In genomic region chr19:1254530-1255185, GRCh38 we compare ENCODE assay signal across 9 cellular contexts. TPM values are rescaled to one million over a fixed set of nuclear protein-coding genes. Genes with fewer than 3 reads are reported as not detected.
A peak's percentile ranks its signal among the peaks of the same experiment; 100 is the strongest.
DNase-seq lines count a peak whose midpoint lies in the region; FAIRE-seq and TF ChIP-seq lines count a peak whose summit lies in the region.
"Had no signal": no experiment of that assay in that cellular context is flagged by ENCODE, and none has a peak within 500 bp of the region (broad histone marks: within the 10 kb centered on the region; RNA-seq: fewer than 3 reads in every experiment).

No MANE protein-coding gene starts in this region.

- H4K8ac ChIP-seq in H9 (replicated peaks; ENCODE audit: insufficient read length, low read depth, low read length): no peak overlapping the region

- H4K91ac ChIP-seq in H9 (ENCODE audit: insufficient read length, low read depth, low read length): no peak overlapping the region

- H4K5ac ChIP-seq in H9 (ENCODE audit: insufficient read length, low read depth, low read length): no peak overlapping the region

- H3K27me3 Mint-ChIP-seq in H9 (ENCODE audit: low read depth) (no peaks in the 10 kb centered on the region), immature natural killer cell (ENCODE audit: low read depth in 3 of 3) (peaks cover 57 to 88% (median 72%) of the 10 kb centered on the region in 3 donors)
- H3K27me3 Mint-ChIP-seq in activated T-helper 1 cell treated with anti-CD3 and anti-CD28 coated beads, Interleukin-12 subunit alpha, Interleukin-12 subunit beta, Interleukin-2, Interleukin-4 antibody, amounts not matched to agents 30 ng/mL and 10 ng/mL and 1 ng/mL, durations not matched to agents 14 hours and 24 hours and 36 hours (ENCODE audit: insufficient read depth): no peaks in the 10 kb centered on the region

- no peak overlapping the region for H3T11ph ChIP-seq in H9 (ENCODE audit: low read length)

- no peaks in the 10 kb centered on the region; a peak in 1 of 5 replicates for H3K9me3 Mint-ChIP-seq in H9
- no peaks in the 10 kb centered on the region for H3K9me3 Mint-ChIP-seq in activated T-helper 1 cell treated with anti-CD3 and anti-CD28 coated beads, Interleukin-12 subunit alpha, Interleukin-12 subunit beta, Interleukin-2, Interleukin-4 antibody, amounts not matched to agents 30 ng/mL and 10 ng/mL and 1 ng/mL, durations not matched to agents 14 hours and 24 hours and 36 hours
- H3K9me3 Mint-ChIP-seq in immature natural killer cell: peaks cover 0 to 3% (median 0%) of the 10 kb centered on the region in 6 donors

- H3K4me3 ChIP-seq in small intestine (ENCODE audit: low read depth in 1 of 2, low read length in 2 of 2): no peak overlapping the region

- TF ChIP-seq CTCF in H9 (conservative IDR thresholded peaks at IDR 0.05): no peak

- H2BK15ac ChIP-seq in H9 (ENCODE audit: low read depth, low read length): no peak overlapping the region

- FAIRE-seq in small intestine (lab: Jason Lieb, UNC): no peak

- H3K9me3 ChIP-seq in H9 (ENCODE audit: control insufficient read depth, low read depth, low read length): no peaks in the 10 kb centered on the region
- no peaks in the 10 kb centered on the region for H3K9me3 ChIP-seq in small intestine (ENCODE audit: control insufficient read depth, low read depth)

- H4K20me1 ChIP-seq in H9 (ENCODE audit: control insufficient read depth, insufficient read depth, insufficient read length): no peaks in the 10 kb centered on the region

- H3K4me1 ChIP-seq in H9 (ENCODE audit: insufficient read depth, low read length) (no peaks in the 10 kb centered on the region; the same call in 1 of the 2 replicates), small intestine (ENCODE audit: control insufficient read depth in 2 of 2, insufficient read depth in 1 of 2, low read depth in 1 of 2, low read length in 1 of 2) (peaks cover 6 to 17% of the 10 kb centered on the region in 2 donors)

- peaks cover 22 to 40% of the 10 kb centered on the region in 2 experiments for H3K4me1 Mint-ChIP-seq in H9
- H3K4me1 Mint-ChIP-seq in activated T-helper 1 cell treated with anti-CD3 and anti-CD28 coated beads, Interleukin-12 subunit alpha, Interleukin-12 subunit beta, Interleukin-2, Interleukin-4 antibody, amounts not matched to agents 30 ng/mL and 10 ng/mL and 1 ng/mL, durations not matched to agents 14 hours and 24 hours and 36 hours (ENCODE audit: low read depth): peaks cover 26% of the 10 kb centered on the region
- peaks cover 40 to 52% of the 10 kb centered on the region in 2 donors for H3K4me1 Mint-ChIP-seq in immature natural killer cell

- peaks cover 11% of the 10 kb centered on the region; the same call in 1 of the 2 replicates for H3K79me2 ChIP-seq in H9 (ENCODE audit: insufficient read depth, low read length)

- no peak overlapping the region for H3K9ac ChIP-seq in H9 (ENCODE audit: extremely low read depth, insufficient read length, low read length)

- no peak overlapping the region for H3K23ac ChIP-seq in H9 (ENCODE audit: insufficient read length, low read depth, low read length)

- no peak overlapping the region for H2AK5ac ChIP-seq in H9 (ENCODE audit: insufficient read length, low read length)

- no peak overlapping the region for H3K27ac ChIP-seq in H9 (ENCODE audit: insufficient read length, low read depth, low read length)
- peak overlapping the region; percentile 90 to 96 for H3K27ac ChIP-seq in small intestine (ENCODE audit: low read depth in 1 of 2, low read length in 1 of 2)

- H3K56ac ChIP-seq in H9 (ENCODE audit: insufficient read length, low read depth, low read length): no peak overlapping the region

- H3K27me3 ChIP-seq in H9 (ENCODE audit: insufficient read depth, low read length) (no peaks in the 10 kb centered on the region), small intestine (ENCODE audit: control insufficient read depth in 2 of 2, insufficient read depth in 2 of 2, low read length in 2 of 2) (no peaks in the 10 kb centered on the region)

- H3K23me2 ChIP-seq in H9 (ENCODE audit: insufficient read length, low read depth, low read length, poor library complexity, severe bottlenecking): peaks cover 12% of the 10 kb centered on the region

- H2BK20ac ChIP-seq in H9 (ENCODE audit: low read depth, low read length, poor library complexity, severe bottlenecking): no peak overlapping the region

- H3K14ac ChIP-seq in H9 (ENCODE audit: insufficient read depth, low read length): no peak overlapping the region

- H3K18ac ChIP-seq in H9 (ENCODE audit: insufficient read length, low read depth, low read length): no peak overlapping the region

- no peak overlapping the region for H3K4ac ChIP-seq in H9 (ENCODE audit: low read depth, low read length)

- H3K36me3 Mint-ChIP-seq in H9 (ENCODE audit: insufficient read depth in 1 of 3, low read depth in 3 of 3) (peaks cover 25 to 68% (median 55%) of the 10 kb centered on the region in 3 experiments; a peak in 6 of 7 replicates), immature natural killer cell (peaks cover 7 to 40% (median 7%) of the 10 kb centered on the region in 3 donors)
- H3K36me3 Mint-ChIP-seq in activated T-helper 1 cell treated with anti-CD3 and anti-CD28 coated beads, Interleukin-12 subunit alpha, Interleukin-12 subunit beta, Interleukin-2, Interleukin-4 antibody, amounts not matched to agents 30 ng/mL and 10 ng/mL and 1 ng/mL, durations not matched to agents 14 hours and 24 hours and 36 hours (ENCODE audit: low read depth): peaks cover 39% of the 10 kb centered on the region

- DNase-seq in H9: no peak
- DNase-seq in activated T-helper 1 cell treated with anti-CD3 and anti-CD28 coated beads, Interleukin-12 subunit alpha, Interleukin-12 subunit beta, Interleukin-2, Interleukin-4 antibody, amounts not matched to agents 30 ng/mL and 10 ng/mL and 1 ng/mL, durations not matched to agents 14 hours and 24 hours and 36 hours (ENCODE audit: low spot score): no peak
- DNase-seq in immature natural killer cell: no peak
- DNase-seq in small intestine: no peak
- no peak for DNase-seq in HK-2 (ENCODE audit: unreplicated experiment)
- no peak for DNase-seq in NCI-H2029 (lab: John Stamatoyannopoulos, UW)
- DNase-seq in stimulated activated CD4-positive, alpha-beta T cell treated with anti-CD3 and anti-CD28 coated beads, Interleukin-2, amount 100 ng/mL, for 48 hours: no peak
- no peak for DNase-seq in OCI-M1 (lab: John Stamatoyannopoulos, UW)
- DNase-seq: NCI-H187 had no signal

- H3K4me3 Mint-ChIP-seq in H9: peak overlapping the region in 1 of 2 experiments; percentile 62; a peak in 2 of 5 replicates
- peak overlapping the region; percentile 33 for H3K4me3 Mint-ChIP-seq in activated T-helper 1 cell treated with anti-CD3 and anti-CD28 coated beads, Interleukin-12 subunit alpha, Interleukin-12 subunit beta, Interleukin-2, Interleukin-4 antibody, amounts not matched to agents 30 ng/mL and 10 ng/mL and 1 ng/mL, durations not matched to agents 14 hours and 24 hours and 36 hours
- peak overlapping the region; percentile 59 to 84 (median 68) for H3K4me3 Mint-ChIP-seq in immature natural killer cell

- no peak overlapping the region for H2BK12ac ChIP-seq in H9 (ENCODE audit: insufficient read length, low read depth, low read length)

- no CpG with 5 or more reads among the region's 20 CpGs for WGBS in H9 (ENCODE audit: extremely low coverage, insufficient read length, low lambda C conversion rate)
- WGBS in small intestine, 3 donors: 85 to 90% (median 86%) methylated on average over 20 of the region's 20 CpGs

- intact Hi-C loops in activated T-helper 1 cell treated with anti-CD3 and anti-CD28 coated beads, Interleukin-12 subunit alpha, Interleukin-12 subunit beta, Interleukin-2, Interleukin-4 antibody, amounts not matched to agents 30 ng/mL and 10 ng/mL and 1 ng/mL, durations not matched to agents 14 hours and 24 hours and 36 hours (cut with micrococcal nuclease): no loop called here

- no peak overlapping the region for H2BK5ac ChIP-seq in H9 (ENCODE audit: insufficient read length, low read length)

- no peak overlapping the region for H3K4me2 ChIP-seq in H9 (ENCODE audit: insufficient read depth, insufficient read length, low read length)

- H3K27ac Mint-ChIP-seq in H9 (peak overlapping the region; percentile 44 to 89 (median 70); a peak in 4 of 7 replicates), immature natural killer cell (peak overlapping the region; percentile 75 to 99 (median 88))
- peak overlapping the region; percentile 61 for H3K27ac Mint-ChIP-seq in activated T-helper 1 cell treated with anti-CD3 and anti-CD28 coated beads, Interleukin-12 subunit alpha, Interleukin-12 subunit beta, Interleukin-2, Interleukin-4 antibody, amounts not matched to agents 30 ng/mL and 10 ng/mL and 1 ng/mL, durations not matched to agents 14 hours and 24 hours and 36 hours

- H3K36me3 ChIP-seq in small intestine (ENCODE audit: control insufficient read depth in 2 of 2, insufficient read depth in 2 of 2, low read length in 2 of 2): peaks cover 32 to 45% of the 10 kb centered on the region in 2 donors

- no peak overlapping the region for H2AFZ ChIP-seq in H9 (ENCODE audit: low read length)

- H2BK120ac ChIP-seq in H9 (ENCODE audit: low read depth, low read length, poor library complexity, severe bottlenecking): no peak overlapping the region

- no peaks in the 10 kb centered on the region for H3K79me1 ChIP-seq in H9 (ENCODE audit: insufficient read depth, low read depth, low read length, poor library complexity, severe bottlenecking)

RNA-seq across cellular contexts. Expression of gene MIDN, which starts 6.3 kb away (rescaled TPM):
- 286 and 300 TPM in 2 replicates for total RNA-seq in H9 (2021)
- total RNA-seq in activated T-helper 1 cell treated with anti-CD3 and anti-CD28 coated beads, Interleukin-12 subunit alpha, Interleukin-12 subunit beta, Interleukin-2, Interleukin-4 antibody, amounts not matched to agents 30 ng/mL and 10 ng/mL and 1 ng/mL, durations not matched to agents 14 hours and 24 hours and 36 hours: 87.6 and 91.6 TPM in 2 replicates
- polyA plus RNA-seq in immature natural killer cell (10 to 100 TPM in 2 of 3 donors, 1 to 10 TPM in 1; 4.9 to 16.0 (median 10.8) TPM), small intestine (10 to 100 TPM; 28.1 to 35.4 (median 30.6) TPM)

RNA-seq across cellular contexts. Expression of gene ATP5F1D, which starts 13.1 kb away (rescaled TPM):
- total RNA-seq in H9 (2021): 179 and 191 TPM in 2 replicates
- 234 and 239 TPM in 2 replicates for total RNA-seq in activated T-helper 1 cell treated with anti-CD3 and anti-CD28 coated beads, Interleukin-12 subunit alpha, Interleukin-12 subunit beta, Interleukin-2, Interleukin-4 antibody, amounts not matched to agents 30 ng/mL and 10 ng/mL and 1 ng/mL, durations not matched to agents 14 hours and 24 hours and 36 hours
- polyA plus RNA-seq in immature natural killer cell (100 to 1,000 TPM; 145 to 310 (median 303) TPM), small intestine (100 to 1,000 TPM; 310 to 823 (median 675) TPM)

RNA-seq across cellular contexts. Expression of gene CIRBP, which starts 14.5 kb away (rescaled TPM):
- total RNA-seq in H9 (2021): 249 and 263 TPM in 2 replicates
- 245 and 256 TPM in 2 replicates for total RNA-seq in activated T-helper 1 cell treated with anti-CD3 and anti-CD28 coated beads, Interleukin-12 subunit alpha, Interleukin-12 subunit beta, Interleukin-2, Interleukin-4 antibody, amounts not matched to agents 30 ng/mL and 10 ng/mL and 1 ng/mL, durations not matched to agents 14 hours and 24 hours and 36 hours
- polyA plus RNA-seq in immature natural killer cell (100 to 1,000 TPM; 146 to 246 (median 197) TPM), small intestine (100 to 1,000 TPM; 250 to 377 (median 368) TPM)

RNA-seq across cellular contexts. Expression of gene CBARP, which starts 16.9 kb away (rescaled TPM):
- total RNA-seq in H9 (2021): 25.6 and 28.4 TPM in 2 replicates
- total RNA-seq in activated T-helper 1 cell treated with anti-CD3 and anti-CD28 coated beads, Interleukin-12 subunit alpha, Interleukin-12 subunit beta, Interleukin-2, Interleukin-4 antibody, amounts not matched to agents 30 ng/mL and 10 ng/mL and 1 ng/mL, durations not matched to agents 14 hours and 24 hours and 36 hours: 1.5 and 1.8 TPM in 2 replicates
- polyA plus RNA-seq in immature natural killer cell (not detected), small intestine (under 1 TPM in 1 of 3 donors, not detected in 2; 0.30 TPM)

RNA-seq across cellular contexts. Expression of gene FAM174C, which starts 20.7 kb away (rescaled TPM):
- 56.4 and 63.0 TPM in 2 replicates for total RNA-seq in H9 (2021)
- 119 and 128 TPM in 2 replicates for total RNA-seq in activated T-helper 1 cell treated with anti-CD3 and anti-CD28 coated beads, Interleukin-12 subunit alpha, Interleukin-12 subunit beta, Interleukin-2, Interleukin-4 antibody, amounts not matched to agents 30 ng/mL and 10 ng/mL and 1 ng/mL, durations not matched to agents 14 hours and 24 hours and 36 hours
- polyA plus RNA-seq in immature natural killer cell: 10 to 100 TPM; 50.5 to 98.4 (median 86.9) TPM
- 100 to 1,000 TPM in 1 of 3 donors, 10 to 100 TPM in 2; 80.6 to 118 (median 84.1) TPM for polyA plus RNA-seq in small intestine
